ENCODE assay signal across 8 cellular contexts in genomic region chr6:43636312-43636667, GRCh38. TPM values are rescaled to one million over a fixed set of nuclear protein-coding genes. Genes with fewer than 3 reads are reported as not detected.
DNase-seq lines count a peak whose midpoint lies in the region; ATAC-seq and TF ChIP-seq lines count a peak whose summit lies in the region.

No MANE protein-coding gene starts in this region.

- H3K79me2 ChIP-seq in H9 (ENCODE audit: insufficient read depth, low read length) = peaks cover 11% of the 10 kb centered on the region; the same call in 1 of the 2 replicates

- H3K9me3 Mint-ChIP-seq in H9 = no peaks in the 10 kb centered on the region

- no peak overlapping the region for H3K23ac ChIP-seq in H9 (ENCODE audit: insufficient read length, low read depth, low read length)

- H3K27ac Mint-ChIP-seq in H9 = peak overlapping the region in 2 of 3 experiments; percentile 63 to 97; a peak in 3 of 7 replicates

- H3K9ac ChIP-seq in H9 (ENCODE audit: extremely low read depth, insufficient read length, low read length) = peak overlapping the region; percentile 69

- no peaks in the 10 kb centered on the region for H3K27me3 Mint-ChIP-seq in H9 (ENCODE audit: low read depth)

- no peak overlapping the region for H3K14ac ChIP-seq in H9 (ENCODE audit: insufficient read depth, low read length)

- H2BK120ac ChIP-seq in H9 (ENCODE audit: low read depth, low read length, poor library complexity, severe bottlenecking) = no peak overlapping the region

- no peak overlapping the region for H2BK20ac ChIP-seq in H9 (ENCODE audit: low read depth, low read length, poor library complexity, severe bottlenecking)

- ATAC-seq in HG03159 (IDR thresholded peaks at IDR 0.05; ENCODE audit: unreplicated experiment) (no peak), GM21576 (IDR thresholded peaks at IDR 0.05; ENCODE audit: unreplicated experiment) (no peak)

- H4K5ac ChIP-seq in H9 (ENCODE audit: insufficient read length, low read depth, low read length) = no peak overlapping the region

- no peak overlapping the region for H2BK12ac ChIP-seq in H9 (ENCODE audit: insufficient read length, low read depth, low read length)

- H3K4ac ChIP-seq in H9 (ENCODE audit: low read depth, low read length) = no peak overlapping the region

- H3K4me2 ChIP-seq in H9 (ENCODE audit: insufficient read depth, insufficient read length, low read length) = peak overlapping the region; percentile 93

- H4K20me1 ChIP-seq in H9 (ENCODE audit: control insufficient read depth, insufficient read depth, insufficient read length) = no peaks in the 10 kb centered on the region

- peak overlapping the region; percentile 63 to 91 for H3K4me3 ChIP-seq in foreskin fibroblast (ENCODE audit: low read depth in 1 of 2, low read length in 2 of 2)

- H3K27me3 ChIP-seq in H9 (ENCODE audit: insufficient read depth, low read length) = no peaks in the 10 kb centered on the region

- H3T11ph ChIP-seq in H9 (ENCODE audit: low read length) = no peak overlapping the region

- H3K4me1 Mint-ChIP-seq in H9 = peaks cover 21 to 26% of the 10 kb centered on the region in 2 experiments

- WGBS in H9 (ENCODE audit: extremely low coverage, insufficient read length, low lambda C conversion rate) = no CpG with 5 or more reads among the region's 7 CpGs

- peaks cover 22 to 47% (median 42%) of the 10 kb centered on the region in 3 experiments; a peak in 6 of 7 replicates for H3K36me3 Mint-ChIP-seq in H9 (ENCODE audit: insufficient read depth in 1 of 3, low read depth in 3 of 3)

- H3K23me2 ChIP-seq in H9 (ENCODE audit: insufficient read length, low read depth, low read length, poor library complexity, severe bottlenecking) = peaks cover 6% of the 10 kb centered on the region

- TF ChIP-seq CTCF in H9 (conservative IDR thresholded peaks at IDR 0.05) = no peak
- no peak for TF ChIP-seq CTCF in foreskin fibroblast (IDR thresholded peaks at IDR 0.05; ENCODE audit: low read depth, low read length)

- H4K91ac ChIP-seq in H9 (ENCODE audit: insufficient read length, low read depth, low read length) = no peak overlapping the region

- H3K9me3 ChIP-seq in H9 (ENCODE audit: control insufficient read depth, low read depth, low read length) = no peaks in the 10 kb centered on the region

- H3K4me1 ChIP-seq in H9 (ENCODE audit: insufficient read depth, low read length) = no peaks in the 10 kb centered on the region; the same call in 1 of the 2 replicates

- no peak overlapping the region for H2BK15ac ChIP-seq in H9 (ENCODE audit: low read depth, low read length)

- H2BK5ac ChIP-seq in H9 (ENCODE audit: insufficient read length, low read length) = no peak overlapping the region

- H2AFZ ChIP-seq in H9 (ENCODE audit: low read length) = no peak overlapping the region

- H3K4me3 Mint-ChIP-seq in H9 = peak overlapping the region; percentile 94 to 96

- no peak overlapping the region for H3K18ac ChIP-seq in H9 (ENCODE audit: insufficient read length, low read depth, low read length)

- no peak overlapping the region for H3K56ac ChIP-seq in H9 (ENCODE audit: insufficient read length, low read depth, low read length)

- peaks cover 3% of the 10 kb centered on the region for H3K79me1 ChIP-seq in H9 (ENCODE audit: insufficient read depth, low read depth, low read length, poor library complexity, severe bottlenecking)

- peak; percentile 21 for DNase-seq in AG20443 (ENCODE audit: low spot score)
- no peak for DNase-seq in H9
- peak; percentile 3 for DNase-seq in activated CD4-positive, alpha-beta T cell treated with anti-CD3 and anti-CD28 coated beads, Interleukin-2, amount 50 U/mL, for 1 hour
- peak in 1 of 2 donors; percentile 41 for DNase-seq in foreskin fibroblast
- peak; percentile 9 for DNase-seq in renal cortical epithelial cell (ENCODE audit: low read depth)
- DNase-seq in hippocampal formation (lab: John Stamatoyannopoulos, UW) = no peak

- H2AK5ac ChIP-seq in H9 (ENCODE audit: insufficient read length, low read length) = no peak overlapping the region

- H4K8ac ChIP-seq in H9 (replicated peaks; ENCODE audit: insufficient read length, low read depth, low read length) = no peak overlapping the region

- no peak overlapping the region for H3K27ac ChIP-seq in H9 (ENCODE audit: insufficient read length, low read depth, low read length)

RNA-seq across cellular contexts. Expression of gene MAD2L1BP, which starts 0.7 kb away (rescaled TPM):
- total RNA-seq in H9 (2021) (46.3 and 47.6 TPM in 2 replicates), renal cortical epithelial cell (49.7 and 91.3 TPM in 2 replicates)

RNA-seq across cellular contexts. Expression of gene GTPBP2, which starts 7.2 kb away (rescaled TPM):
- 67.6 and 72.2 TPM in 2 replicates for total RNA-seq in H9 (2021)
- total RNA-seq in renal cortical epithelial cell = 46.0 and 53.2 TPM in 2 replicates

RNA-seq across cellular contexts. Expression of gene RSPH9, which starts 8.5 kb away (rescaled TPM):
- total RNA-seq in H9 (2021) (0.39 and 0.50 TPM in 2 replicates), renal cortical epithelial cell (0.17 and 0.35 TPM in 2 replicates)

RNA-seq across cellular contexts. Expression of gene MRPS18A, which starts 51.3 kb away (rescaled TPM):
- total RNA-seq in H9 (2021) = 65.1 and 67.3 TPM in 2 replicates
- total RNA-seq in renal cortical epithelial cell = 35.5 and 62.0 TPM in 2 replicates

Comparison
In these comparisons a context has a peak if more than half of its experiments do, and no peak if none do; other contexts are left out.
1. DNase-seq: peak in AG20443 (single experiment), activated CD4-positive, alpha-beta T cell treated with anti-CD3 and anti-CD28 coated beads, Interleukin-2, amount 50 U/mL, for 1 hour (single experiment) and renal cortical epithelial cell (single experiment); none in H9 (single experiment) and hippocampal formation (0 of 2).